8 cellular contexts compared by ENCODE assay signal in genomic region chr1:164320780-164321683, GRCh38.
DNase-seq lines count a peak whose midpoint lies in the region; ATAC-seq and TF ChIP-seq lines count a peak whose summit lies in the region.

No MANE protein-coding gene starts in this region.

- no peak overlapping the region for H3K9ac ChIP-seq in HUES48 (ENCODE audit: low read depth, low read length)
- H3K9ac ChIP-seq in iPS-18a (ENCODE audit: low read length): no peak overlapping the region
- peak overlapping the region; percentile 64 for H3K9ac ChIP-seq in skeletal muscle satellite cell (ENCODE audit: low read depth, low read length)

- peak overlapping the region; percentile 93 for H3K4me2 ChIP-seq in skeletal muscle satellite cell (ENCODE audit: low read length)

- H3K9me3 ChIP-seq in HUES48 (ENCODE audit: control insufficient read depth, insufficient read depth, low read length) (no peaks in the 10 kb centered on the region), body of pancreas (no peaks in the 10 kb centered on the region), iPS-18a (ENCODE audit: control insufficient read depth, low read depth, low read length) (no peaks in the 10 kb centered on the region), skeletal muscle satellite cell (replicated peaks; ENCODE audit: low read length) (no peaks in the 10 kb centered on the region)

- peak; percentile 79 for ATAC-seq in body of pancreas
- no peak for ATAC-seq in GM18870 (IDR thresholded peaks at IDR 0.05; ENCODE audit: unreplicated experiment)
- ATAC-seq in GM21717 (IDR thresholded peaks at IDR 0.05; ENCODE audit: unreplicated experiment): no peak

- DNase-seq in body of pancreas (peak; percentile 55 to 73 (median 60)), NCI-H2196 treated with DMSO at 0.1 percent for 48 hours (lab: John Stamatoyannopoulos, UW; ENCODE audit: unreplicated experiment) (no peak), SW480 (ENCODE audit: low spot score) (no peak)

- no peaks in the 10 kb centered on the region for H3K36me3 ChIP-seq in HUES48 (ENCODE audit: control insufficient read depth, insufficient read depth, low read length)
- no peaks in the 10 kb centered on the region for H3K36me3 ChIP-seq in body of pancreas (replicated peaks in 1 of 2; ENCODE audit: insufficient read depth in 1 of 2, low read depth in 2 of 2)
- H3K36me3 ChIP-seq in iPS-18a (ENCODE audit: control insufficient read depth, low read depth, low read length): no peaks in the 10 kb centered on the region
- H3K36me3 ChIP-seq in skeletal muscle satellite cell (ENCODE audit: insufficient read depth, low read length): no peaks in the 10 kb centered on the region

- H3K4me3 ChIP-seq in HUES48 (ENCODE audit: low read depth, low read length) (peak overlapping the region; percentile 54), body of pancreas (peak overlapping the region in 1 of 2 donors; percentile 28), iPS-18a (ENCODE audit: low read length) (peak overlapping the region; percentile 58), skeletal muscle satellite cell (ENCODE audit: low read length) (peak overlapping the region; percentile 72)

- no peak overlapping the region for H3K27ac ChIP-seq in HUES48 (ENCODE audit: low read depth, low read length)
- peak overlapping the region in 1 of 4 donors; percentile 20 for H3K27ac ChIP-seq in body of pancreas
- H3K27ac ChIP-seq in iPS-18a (ENCODE audit: low read length): no peak overlapping the region

- WGBS in body of pancreas, 2 donors: 2 to 5% methylated on average over 27 to 49 of the region's 55 CpGs

- TF ChIP-seq CTCF in body of pancreas (IDR thresholded peaks at IDR 0.05): no peak

- H3K4me1 ChIP-seq in HUES48 (ENCODE audit: control insufficient read depth, insufficient read depth, low read length) (0 out of 2 replicates have a peak, but pooled peaks cover 4% of the 10 kb centered on the region), body of pancreas (peaks cover 7% of the 10 kb centered on the region), iPS-18a (ENCODE audit: control insufficient read depth, low read depth, low read length) (no peaks in the 10 kb centered on the region), skeletal muscle satellite cell (ENCODE audit: control insufficient read depth, insufficient read depth, low read length) (peaks cover 3% of the 10 kb centered on the region)

- TF ChIP-seq POLR2A in body of pancreas (IDR thresholded peaks at IDR 0.05): no peak

- intact Hi-C loops in body of pancreas (cut with DNase I): no loop called here

- H3K27me3 ChIP-seq in HUES48 (ENCODE audit: control insufficient read depth, insufficient read depth, low read length): peaks cover 25% of the 10 kb centered on the region
- no peaks in the 10 kb centered on the region for H3K27me3 ChIP-seq in body of pancreas
- peaks cover 25% of the 10 kb centered on the region for H3K27me3 ChIP-seq in iPS-18a (ENCODE audit: control insufficient read depth, insufficient read depth, low read length)
- H3K27me3 ChIP-seq in skeletal muscle satellite cell (ENCODE audit: control insufficient read depth, insufficient read depth, low read length): no peaks in the 10 kb centered on the region

Comparison
In these comparisons a context has a peak if more than half of its experiments do, and no peak if none do; other contexts are left out.
1. DNase-seq: peak in body of pancreas (4 of 4); none in NCI-H2196 treated with DMSO at 0.1 percent for 48 hours (single experiment) and SW480 (single experiment).